In the genomic region with DNA sequence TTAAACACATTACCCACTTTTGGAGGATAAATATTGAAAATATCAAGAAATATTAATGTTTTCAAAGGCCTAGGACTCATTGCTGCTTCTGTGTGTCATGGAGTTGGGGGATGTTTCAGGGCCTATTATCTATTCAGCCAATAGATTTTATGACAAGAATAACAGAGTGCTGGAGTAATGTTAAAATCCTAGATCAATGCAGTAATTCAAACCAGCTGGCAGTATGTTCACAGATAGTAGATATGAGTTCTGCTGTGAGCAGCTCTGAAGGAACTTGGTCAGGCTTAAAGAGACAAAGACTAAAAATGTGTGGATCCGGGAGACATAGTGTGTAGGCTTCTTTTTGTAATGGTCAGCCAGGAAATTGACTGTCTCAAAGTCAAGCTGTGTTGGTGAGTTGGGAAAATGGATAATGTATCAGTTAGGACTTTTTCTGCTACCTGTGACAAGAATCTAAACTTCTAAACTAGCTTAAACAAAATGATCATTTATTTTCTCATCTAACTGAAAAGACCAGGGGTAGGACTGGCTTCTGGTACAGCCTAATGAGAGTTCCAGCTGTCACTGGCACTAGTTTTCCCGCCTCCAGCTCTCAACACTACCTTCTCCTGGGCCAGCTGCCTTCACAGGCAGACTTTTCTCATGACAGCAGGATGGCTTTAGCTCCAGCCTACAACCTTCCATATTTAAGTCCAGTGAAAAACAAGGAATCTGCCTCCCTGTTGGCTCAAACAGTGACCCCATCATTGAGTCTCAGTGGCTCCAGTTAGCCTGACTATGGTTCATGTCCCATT, we compare ENCODE assay signal across 1 cellular context.
TF ChIP-seq lines count a peak whose summit lies in the region.

No MANE protein-coding gene starts in this region.

TF ChIP-seq in IMR-90, 13 proteins besides CTCF, POLR2A, EP300 and RAD21:
- TF ChIP-seq MAZ (IDR thresholded peaks at IDR 0.05; ENCODE audit: borderline replicate concordance, low read depth, low read length) (no peak), MXI1 (IDR thresholded peaks at IDR 0.05; ENCODE audit: borderline replicate concordance, low read depth, low read length) (no peak), SMC3 (IDR thresholded peaks at IDR 0.05; ENCODE audit: low read depth, low read length) (no peak)
